Comparison of ENCODE assay signal across 8 cellular contexts in the genomic region with DNA sequence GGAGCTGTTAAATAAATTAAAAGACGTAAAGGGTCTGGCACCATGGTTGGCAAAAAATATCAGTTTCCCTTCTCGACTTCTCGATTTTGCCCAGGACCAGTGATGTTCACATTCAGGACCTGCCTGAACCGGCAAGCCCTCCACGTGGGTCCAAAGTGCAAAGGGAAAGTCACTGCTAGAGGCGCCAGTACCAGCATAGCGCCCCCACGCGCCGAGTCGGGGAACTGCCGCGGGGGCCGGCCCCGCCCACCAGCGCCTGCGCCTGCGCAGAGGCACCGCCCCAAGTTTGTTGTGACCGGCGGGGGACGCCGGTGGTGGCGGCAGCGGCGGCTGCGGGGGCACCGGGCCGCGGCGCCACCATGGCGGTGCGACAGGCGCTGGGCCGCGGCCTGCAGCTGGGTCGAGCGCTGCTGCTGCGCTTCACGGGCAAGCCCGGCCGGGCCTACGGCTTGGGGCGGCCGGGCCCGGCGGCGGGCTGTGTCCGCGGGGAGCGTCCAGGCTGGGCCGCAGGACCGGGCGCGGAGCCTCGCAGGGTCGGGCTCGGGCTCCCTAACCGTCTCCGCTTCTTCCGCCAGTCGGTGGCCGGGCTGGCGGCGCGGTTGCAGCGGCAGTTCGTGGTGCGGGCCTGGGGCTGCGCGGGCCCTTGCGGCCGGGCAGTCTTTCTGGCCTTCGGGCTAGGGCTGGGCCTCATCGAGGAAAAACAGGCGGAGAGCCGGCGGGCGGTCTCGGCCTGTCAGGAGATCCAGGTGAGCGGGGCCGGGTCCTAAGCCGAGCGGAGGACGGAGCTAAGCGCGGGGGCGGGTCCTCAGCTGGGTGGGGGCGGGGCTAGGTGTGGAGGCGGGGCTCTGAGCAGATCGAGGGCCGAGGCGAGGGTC. TPM values are rescaled to one million over a fixed set of nuclear protein-coding genes. Genes with fewer than 3 reads are reported as not detected.
DNase-seq lines count a peak whose midpoint lies in the region; ATAC-seq and TF ChIP-seq lines count a peak whose summit lies in the region.

A gene (plus strand): TSS at position 269 of the 875 bp plus-strand sequence. CDS start 91 bp downstream, at position 360.

- H3K27me3 ChIP-seq in prostate gland (replicated peaks; ENCODE audit: insufficient read depth) (no peaks in the 10 kb centered on the region), upper lobe of right lung (no peaks in the 10 kb centered on the region)

- peak; percentile 65 for TF ChIP-seq POLR2A in prostate gland (IDR thresholded peaks at IDR 0.05)

- H3K36me3 ChIP-seq in prostate gland (peaks cover 0 to 4% of the 10 kb centered on the region in 2 donors), upper lobe of right lung (peaks cover 19% of the 10 kb centered on the region)

- peak; percentile 95 for ATAC-seq in left ventricle myocardium superior
- peak; percentile 94 for ATAC-seq in upper lobe of right lung

- TF ChIP-seq CTCF in prostate gland (IDR thresholded peaks at IDR 0.05) (peak; percentile 95 to 99 (median 98)), upper lobe of right lung (IDR thresholded peaks at IDR 0.05) (peak; percentile 98)

- H3K4me3 ChIP-seq in prostate gland (peak within 1 kb of the TSS; percentile 96 to 97), upper lobe of right lung (peak within 1 kb of the TSS; percentile 92)

- H3K27ac ChIP-seq in angular gyrus (ENCODE audit: low read depth, low read length) (peak within 1 kb of the TSS; percentile 90), prostate gland (peak within 1 kb of the TSS; percentile 96 to 97), upper lobe of right lung (peak within 1 kb of the TSS; percentile 91)

- H3K4me1 ChIP-seq in prostate gland (replicated peaks) (peaks cover 2% of the 10 kb centered on the region), upper lobe of right lung (peaks cover 16% of the 10 kb centered on the region)

- DNase-seq in DMS114 treated with DMSO at 0.1 percent for 48 hours (lab: John Stamatoyannopoulos, UW; ENCODE audit: unreplicated experiment), result peak; percentile 53
- DNase-seq in H4 (ENCODE audit: low spot score), result peak; percentile 56
- peak; percentile 64 for DNase-seq in NCI-H128 (lab: John Stamatoyannopoulos, UW; ENCODE audit: unreplicated experiment)
- peak; percentile 76 to 83 (median 81) for DNase-seq in T-helper 2 cell
- DNase-seq in left ventricle myocardium superior, result peak; percentile 90
- DNase-seq in prostate gland (ENCODE audit: low spot score), result peak; percentile 73
- peak; percentile 93 for DNase-seq in upper lobe of right lung

- no peaks in the 10 kb centered on the region for H3K9me3 ChIP-seq in prostate gland
- H3K9me3 ChIP-seq in upper lobe of right lung, result no peaks in the 10 kb centered on the region

- intact Hi-C loops in left ventricle myocardium superior (cut with micrococcal nuclease) (no loop called here), prostate gland (cut with DNase I) (loop anchor here (2.0 kb wide), 1 partner anchor 111 kb away; no protein-coding TSS in a partner anchor), upper lobe of right lung (cut with DNase I) (no loop called here)

- WGBS in prostate gland, result under 1% methylated on average over 52 of the region's 93 CpGs

RNA-seq across cellular contexts. Expression of the gene that starts here (rescaled TPM):
- 29.6 and 33.1 TPM in 2 replicates for total RNA-seq in H4 (2014; rRNA removed; shearing (Covaris generic))
- total RNA-seq in left ventricle myocardium superior (261 TPM), prostate gland (100 to 1,000 TPM; 115 to 136 TPM), upper lobe of right lung (62.5 TPM)

Comparison
In these comparisons a context has a peak if more than half of its experiments do, and no peak if none do; other contexts are left out.
1. Peak in every context shown above with its lines: DNase-seq, ATAC-seq, H3K4me3 ChIP-seq and H3K27ac ChIP-seq.